Comparison of ENCODE assay signal across 21 cellular contexts in genomic region chr7:155959894-155960293, GRCh38.
DNase-seq lines count a peak whose midpoint lies in the region; ATAC-seq, FAIRE-seq and TF ChIP-seq lines count a peak whose summit lies in the region.
"Had no signal": no experiment of that assay in that cellular context is flagged by ENCODE, and none has a peak within 500 bp of the region (broad histone marks: within the 10 kb centered on the region; RNA-seq: fewer than 3 reads in every experiment).

No MANE protein-coding gene starts in this region.

- no peak overlapping the region for H4K91ac ChIP-seq in H1 (replicated peaks; ENCODE audit: insufficient read length, low read length)

- no peak overlapping the region for H2BK20ac ChIP-seq in H1 (ENCODE audit: low read length)

- POLR2A ChIA-PET in MCF 10A (lab: Yijun Ruan, JAX): no interaction called here
- POLR2A ChIA-PET in H1 (lab: Charles Lee; ENCODE audit: partially characterized antibody): no interaction called here

- no peak overlapping the region for H3K4ac ChIP-seq in H1 (replicated peaks; ENCODE audit: insufficient read length, low read depth, low read length)

- no peak for ATAC-seq in HG03460 (IDR thresholded peaks at IDR 0.05; ENCODE audit: unreplicated experiment)
- ATAC-seq: right cardiac atrium had no signal

- no peak overlapping the region for H3K4me3 Mint-ChIP-seq in MCF 10A (ENCODE audit: unreplicated experiment)
- H3K4me3 Mint-ChIP-seq: activated CD4-positive, alpha-beta T cell treated with anti-CD3 and anti-CD28 coated beads, Interleukin-2, amount 10 ng/mL, durations not matched to agents 7 days and 5 days; activated naive CD8-positive, alpha-beta T cell treated with anti-CD3 and anti-CD28 coated beads for 36 hours; activated T-cell treated with anti-CD3 and anti-CD28 coated beads, Interleukin-2, amount 50 U/mL, for 24 hours had no signal

- H3K27me3 Mint-ChIP-seq in MCF 10A (ENCODE audit: insufficient read depth, unreplicated experiment): no peaks in the 10 kb centered on the region

- H3K18ac ChIP-seq in H1 (ENCODE audit: extremely low read depth, low read length): no peak overlapping the region

- no peak overlapping the region for H3K14ac ChIP-seq in H1 (ENCODE audit: insufficient read length)

- H4K8ac ChIP-seq in H1 (ENCODE audit: extremely low read depth, insufficient read depth, low read length): no peak overlapping the region

- H2AFZ ChIP-seq in H1 (ENCODE audit: low read length): no peak overlapping the region

- TF ChIP-seq CTCF in MCF 10A (IDR thresholded peaks at IDR 0.05; ENCODE audit: unreplicated experiment): no peak
- TF ChIP-seq CTCF in breast epithelium (IDR thresholded peaks at IDR 0.05): no peak
- TF ChIP-seq CTCF in H1 (IDR thresholded peaks at IDR 0.05; ENCODE audit: control extremely low read depth in 1 of 3, insufficient read depth in 1 of 3, low read depth in 1 of 3, low read length in 3 of 3): no peak

- H3K4me2 ChIP-seq in H1 (ENCODE audit: insufficient read depth in 1 of 2, low read depth in 2 of 2, low read length in 2 of 2): no peak overlapping the region

- TF ChIP-seq EP300 in H1 (IDR thresholded peaks at IDR 0.05; ENCODE audit: borderline replicate concordance in 1 of 2, low read depth in 2 of 2, low read length in 2 of 2): no peak

- H2BK12ac ChIP-seq in H1 (ENCODE audit: low read depth, low read length): no peak overlapping the region

- H3K4me1 ChIP-seq in breast epithelium: no peaks in the 10 kb centered on the region
- H3K4me1 ChIP-seq in H1 (replicated peaks in 1 of 4; ENCODE audit: control insufficient read depth in 3 of 4, insufficient read depth in 4 of 4, low read length in 3 of 4): no peaks in the 10 kb centered on the region
- H3K4me1 ChIP-seq: Caco-2 had no signal

- no peak overlapping the region for H3K23ac ChIP-seq in H1 (ENCODE audit: insufficient read length)

- TF ChIP-seq POLR2A in breast epithelium (IDR thresholded peaks at IDR 0.05) (no peak), H1 (IDR thresholded peaks at IDR 0.05; ENCODE audit: control extremely low read depth in 1 of 2, low read depth in 2 of 2, low read length in 2 of 2) (no peak)

- H2AK5ac ChIP-seq in H1 (ENCODE audit: low read depth, low read length): no peak overlapping the region

- WGBS in H1 (ENCODE audit: extremely low coverage in 1 of 2, insufficient coverage in 1 of 2, insufficient read length in 1 of 2, insufficient replicate concordance in 2 of 2, low coverage in 1 of 2, low lambda C conversion rate in 2 of 2, missing lambda C conversion rate in 1 of 2), 2 experiments: 69% methylated on average over 13 of the region's 13 CpGs; no CpG with 5 or more reads in 1 of the 2 experiments

- peaks cover 19% of the 10 kb centered on the region for H3K4me1 Mint-ChIP-seq in MCF 10A (ENCODE audit: insufficient read depth, unreplicated experiment)

- H4K5ac ChIP-seq in H1 (ENCODE audit: insufficient read length, low read depth, low read length): no peak overlapping the region

- FAIRE-seq in H1 (lab: Jason Lieb, UNC): no peak
- FAIRE-seq: endometrium, GM18507 had no signal

- H3K79me1 ChIP-seq in H1 (ENCODE audit: low read depth, low read length): no peaks in the 10 kb centered on the region; the same call in 1 of the 2 replicates

- intact Hi-C loops in MCF 10A (cut with micrococcal nuclease): no loop called here
- intact Hi-C loops in breast epithelium (cut with DNase I; ENCODE audit: low total_unique reads): no loop called here

- no peaks in the 10 kb centered on the region for H3K9me3 Mint-ChIP-seq in MCF 10A (ENCODE audit: unreplicated experiment)
- H3K9me3 Mint-ChIP-seq: activated CD4-positive, alpha-beta T cell treated with anti-CD3 and anti-CD28 coated beads, Interleukin-2, amount 10 ng/mL, durations not matched to agents 7 days and 5 days had no signal

- H3K9me3 ChIP-seq in breast epithelium (no peaks in the 10 kb centered on the region), H1 (ENCODE audit: insufficient read depth in 2 of 2, low read depth in 1 of 2, low read length in 1 of 2) (no peaks in the 10 kb centered on the region)
- H3K9me3 ChIP-seq: Caco-2, thoracic aorta had no signal

- H3K27ac ChIP-seq in breast epithelium (no peak overlapping the region), H1 (ENCODE audit: low read depth, low read length) (no peak overlapping the region)
- H3K27ac ChIP-seq: thoracic aorta had no signal

- TF ChIP-seq RAD21 in H1 (IDR thresholded peaks at IDR 0.05 in 1 of 2, conservative IDR thresholded peaks at IDR 0.05 in 1 of 2; ENCODE audit: low read depth in 2 of 2, low read length in 2 of 2): no peak

- no peak overlapping the region for H2BK5ac ChIP-seq in H1 (ENCODE audit: low read depth, low read length)

- H3K27ac Mint-ChIP-seq in MCF 10A (ENCODE audit: low read depth, unreplicated experiment): no peak overlapping the region
- H3K27ac Mint-ChIP-seq: activated CD4-positive, alpha-beta T cell treated with anti-CD3 and anti-CD28 coated beads, Interleukin-2, amount 10 ng/mL, durations not matched to agents 7 days and 5 days; activated naive CD8-positive, alpha-beta T cell treated with anti-CD3 and anti-CD28 coated beads for 36 hours; activated T-cell treated with anti-CD3 and anti-CD28 coated beads, Interleukin-2, amount 50 U/mL, for 24 hours had no signal

- H3K9ac ChIP-seq in H1 (replicated peaks in 1 of 4; ENCODE audit: extremely low read depth in 1 of 4, low read depth in 3 of 4, low read length in 3 of 4): no peak overlapping the region

- no peaks in the 10 kb centered on the region for H3K79me2 ChIP-seq in H1 (ENCODE audit: control insufficient read depth in 1 of 2, insufficient read depth in 2 of 2, low read length in 2 of 2)

- BruUV-seq in MCF 10A (replicated peaks; lab: Mats Ljungman, UMichigan): no TSS peak

- H2BK120ac ChIP-seq in H1 (replicated peaks; ENCODE audit: low read depth, low read length): no peak overlapping the region

- no peaks in the 10 kb centered on the region for H3K36me3 Mint-ChIP-seq in MCF 10A (ENCODE audit: insufficient read depth, unreplicated experiment)

- H3K27me3 ChIP-seq in breast epithelium (no peaks in the 10 kb centered on the region), H1 (replicated peaks in 1 of 4; ENCODE audit: control insufficient read depth in 3 of 4, extremely low read depth in 1 of 4, insufficient read depth in 3 of 4, low read length in 3 of 4) (no peaks in the 10 kb centered on the region)

- no peaks in the 10 kb centered on the region for H3K23me2 ChIP-seq in H1 (ENCODE audit: low read depth, low read length)

- no peak overlapping the region for H3K56ac ChIP-seq in H1 (replicated peaks; ENCODE audit: insufficient read length, low read depth, low read length)

- DNase-seq in MCF 10A (ENCODE audit: unreplicated experiment) (peak; percentile 21), breast epithelium (ENCODE audit: low spot score in 2 of 2) (no peak), NCI-H69 (lab: John Stamatoyannopoulos, UW) (peak; percentile 63), H1 (ENCODE audit: low read depth in 1 of 2, low spot score in 2 of 2) (peak in 1 of 2 experiments; percentile 43), ureter (ENCODE audit: low spot score) (peak; percentile 32), AG08396 (ENCODE audit: low spot score) (no peak), DMS 273 (lab: John Stamatoyannopoulos, UW; ENCODE audit: unreplicated experiment) (no peak)
- DNase-seq: activated CD4-positive, alpha-beta T cell treated with anti-CD3 and anti-CD28 coated beads, Interleukin-2, amount 10 ng/mL, durations not matched to agents 7 days and 5 days; activated naive CD8-positive, alpha-beta T cell treated with anti-CD3 and anti-CD28 coated beads for 36 hours; activated T-cell treated with anti-CD3 and anti-CD28 coated beads, Interleukin-2, amount 50 U/mL, for 24 hours; foreskin melanocyte; NCI-H2029; right cardiac atrium; SIG-M5; stimulated activated CD4-positive, alpha-beta T cell treated with anti-CD3 and anti-CD28 coated beads, Interleukin-2, amount 100 ng/mL, for 24 hours had no signal

- H3K36me3 ChIP-seq in breast epithelium (no peaks in the 10 kb centered on the region), H1 (ENCODE audit: control insufficient read depth in 2 of 4, insufficient read depth in 4 of 4, low read length in 3 of 4) (no peaks in the 10 kb centered on the region)
- H3K36me3 ChIP-seq: thoracic aorta had no signal

- no peaks in the 10 kb centered on the region for H4K20me1 ChIP-seq in H1 (replicated peaks in 1 of 2; ENCODE audit: control insufficient read depth in 1 of 2, insufficient read depth in 2 of 2, low read length in 2 of 2)

- no peak overlapping the region for H2BK15ac ChIP-seq in H1 (ENCODE audit: low read length)

- CTCF ChIA-PET in MCF 10A (lab: Yijun Ruan, JAX): no interaction called here
- CTCF ChIA-PET in H1 (lab: Charles Lee; ENCODE audit: partially characterized antibody): no interaction called here

- H3K4me3 ChIP-seq in breast epithelium (no peak overlapping the region), H1 (ENCODE audit: extremely low read depth in 1 of 4, insufficient read depth in 2 of 4, low read depth in 3 of 4, low read length in 4 of 4) (no peak overlapping the region)
- H3K4me3 ChIP-seq: lung, thoracic aorta had no signal

TF ChIP-seq in H1, 55 proteins besides CTCF, POLR2A, EP300 and RAD21:
- TF ChIP-seq YY1 (IDR thresholded peaks at IDR 0.05; ENCODE audit: low read depth, low read length): 0 out of 2 replicates have a peak, but pooled peaks have one; percentile 17
- TF ChIP-seq RXRA (IDR thresholded peaks at IDR 0.05; ENCODE audit: insufficient read depth, low read depth, low read length): no peak

Comparison
In these comparisons a context has a peak if more than half of its experiments do, and no peak if none do; other contexts are left out.
1. DNase-seq: peak in MCF 10A (single experiment), NCI-H69 (single experiment) and ureter (single experiment); none in breast epithelium (0 of 2), AG08396 (single experiment) and DMS 273 (single experiment).